Comparison of ENCODE assay signal across 8 cellular contexts in the genomic region with DNA sequence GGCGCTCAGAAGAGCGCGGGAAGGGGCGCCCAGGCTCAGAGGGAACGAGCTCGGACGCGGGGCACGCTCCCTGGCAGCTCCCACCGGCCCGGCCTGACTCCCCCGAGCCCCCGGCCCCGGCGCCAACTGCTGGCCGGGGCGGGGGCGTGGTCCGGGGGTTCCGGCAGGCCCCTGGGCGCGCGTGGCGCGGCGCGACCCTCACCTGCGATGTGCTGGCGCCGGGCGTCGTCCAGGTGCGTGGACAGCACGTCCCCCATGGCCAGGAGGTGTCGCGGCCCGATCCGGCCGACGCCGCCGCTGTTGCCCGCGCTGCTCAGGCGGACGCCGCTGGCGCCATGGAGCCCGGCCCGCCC. TPM values are rescaled to one million over a fixed set of nuclear protein-coding genes. Genes with fewer than 3 reads are reported as not detected.
DNase-seq lines count a peak whose midpoint lies in the region; ATAC-seq and TF ChIP-seq lines count a peak whose summit lies in the region.

No MANE protein-coding gene starts in this region.

- H3K36me3 Mint-ChIP-seq in HFFc6 (ENCODE audit: low read depth) (peaks cover 28% of the 10 kb centered on the region), T-helper 17 cell (ENCODE audit: low read depth) (no peaks in the 10 kb centered on the region)

- H3K4me3 ChIP-seq in hepatocyte (peak overlapping the region; percentile 60), stomach (peak overlapping the region; percentile 80 to 95 (median 86))

- H3K4me1 ChIP-seq in hepatocyte (ENCODE audit: insufficient read depth) = peaks cover 40% of the 10 kb centered on the region
- H3K4me1 ChIP-seq in stomach = peaks cover 58 to 79% (median 72%) of the 10 kb centered on the region in 4 donors

- H3K27me3 ChIP-seq in hepatocyte (no peaks in the 10 kb centered on the region), stomach (peaks cover 0 to 7% (median 0%) of the 10 kb centered on the region in 3 donors)

- TF ChIP-seq CTCF in HFFc6 (IDR thresholded peaks at IDR 0.05) = no peak; the same call in 1 of the 2 replicates
- no peak for TF ChIP-seq CTCF in hepatocyte (IDR thresholded peaks at IDR 0.05; ENCODE audit: poor library complexity)
- TF ChIP-seq CTCF in stomach (IDR thresholded peaks at IDR 0.05) = no peak

- peaks cover 53% of the 10 kb centered on the region for H3K79me2 ChIP-seq in hepatocyte

- ATAC-seq in T-helper 17 cell (peak; percentile 36), GM18520 (IDR thresholded peaks at IDR 0.05; ENCODE audit: unreplicated experiment) (no peak)

- H3K27ac Mint-ChIP-seq in HFFc6 (no peak overlapping the region), T-helper 17 cell (no peak overlapping the region)

- H3K4me2 ChIP-seq in hepatocyte = peak overlapping the region; percentile 90

- DNase-seq in HFFc6 = no peak
- no peak for DNase-seq in T-helper 17 cell
- DNase-seq in hepatocyte (ENCODE audit: low spot score) = no peak
- no peak for DNase-seq in stomach
- no peak for DNase-seq in LoVo (ENCODE audit: low spot score)
- DNase-seq in NCI-H446 treated with DMSO at 0.1 percent for 48 hours (lab: John Stamatoyannopoulos, UW) = no peak
- DNase-seq in NK-92 (lab: John Stamatoyannopoulos, UW; ENCODE audit: unreplicated experiment) = no peak

- no peaks in the 10 kb centered on the region; the same call in 1 of the 2 replicates for H3K27me3 Mint-ChIP-seq in HFFc6 (ENCODE audit: insufficient read depth)
- no peaks in the 10 kb centered on the region for H3K27me3 Mint-ChIP-seq in T-helper 17 cell

- no peak for TF ChIP-seq EP300 in stomach (IDR thresholded peaks at IDR 0.05)

- peaks cover 69% of the 10 kb centered on the region for H3K4me1 Mint-ChIP-seq in HFFc6 (ENCODE audit: low read depth)
- H3K4me1 Mint-ChIP-seq in T-helper 17 cell = peaks cover 25% of the 10 kb centered on the region

- intact Hi-C loops in stomach (cut with DNase I; ENCODE audit: low total_unique reads) = no loop called here

- H3K9me2 ChIP-seq in hepatocyte (replicated peaks; ENCODE audit: insufficient read depth) = no peaks in the 10 kb centered on the region

- H2AFZ ChIP-seq in hepatocyte = no peak overlapping the region

- H3K4me3 Mint-ChIP-seq in HFFc6 (peak overlapping the region; percentile 93), T-helper 17 cell (peak overlapping the region; percentile 91)

- H3K9me3 Mint-ChIP-seq in HFFc6 = no peaks in the 10 kb centered on the region

- H4K20me1 ChIP-seq in hepatocyte (ENCODE audit: insufficient read depth, poor library complexity, severe bottlenecking) = peaks cover 2% of the 10 kb centered on the region

- H3K27ac ChIP-seq in hepatocyte = peak overlapping the region; percentile 91
- peak overlapping the region; percentile 86 to 99 (median 98) for H3K27ac ChIP-seq in stomach

- 2% methylated on average over 15 of the region's 50 CpGs for WGBS in hepatocyte (ENCODE audit: low lambda C conversion rate, missing lambda C conversion rate)
- WGBS in stomach, 5 donors = 0 to 1% (median 0%) methylated on average over 13 to 50 of the region's 50 CpGs; no CpG with 5 or more reads in 2 of the 5 donors

- no peaks in the 10 kb centered on the region for H3K9me3 ChIP-seq in T-helper 17 cell (ENCODE audit: control insufficient read depth, low read length, poor library complexity, severe bottlenecking)
- H3K9me3 ChIP-seq in hepatocyte (ENCODE audit: low read depth) = no peaks in the 10 kb centered on the region
- H3K9me3 ChIP-seq in stomach = no peaks in the 10 kb centered on the region

- TF ChIP-seq POLR2A in stomach (IDR thresholded peaks at IDR 0.05) = no peak

- no peaks in the 10 kb centered on the region for H3K36me3 ChIP-seq in hepatocyte (replicated peaks; ENCODE audit: insufficient read depth, low read depth)
- peaks cover 5 to 18% (median 11%) of the 10 kb centered on the region in 4 donors for H3K36me3 ChIP-seq in stomach

RNA-seq across cellular contexts. Expression of a gene that starts 43.5 kb away (rescaled TPM):
- 10 to 100 TPM; 61.9 to 90.7 (median 73.6) TPM for total RNA-seq in HFFc6 (2021; fragmentation: NEBNext Ultra II Directional; extraction: Animal tissue kit (Norgen Biotek cat#: 25700))
- total RNA-seq in T-helper 17 cell (1 to 10 TPM; 6.3 to 8.4 TPM), hepatocyte (10.7 and 27.6 TPM in 2 replicates), stomach (10 to 100 TPM; 14.9 to 77.7 (median 31.3) TPM)
- polyA plus RNA-seq in hepatocyte (18.0 and 22.6 TPM in 2 replicates), stomach (1 to 10 TPM; 5.2 to 8.7 (median 7.6) TPM)
